In genomic region chr12:76031414-76032042, GRCh38 we compare ENCODE assay signal across 7 cellular contexts. TPM values are rescaled to one million over a fixed set of nuclear protein-coding genes. Genes with fewer than 3 reads are reported as not detected.
A peak's percentile ranks its signal among the peaks of the same experiment; 100 is the strongest.
DNase-seq lines count a peak whose midpoint lies in the region; ATAC-seq, FAIRE-seq and TF ChIP-seq lines count a peak whose summit lies in the region.

TSS of gene PHLDA1 (minus strand) at chr12:76031776.

- ATAC-seq in HG02981 (IDR thresholded peaks at IDR 0.05; ENCODE audit: unreplicated experiment), result peak; percentile 74

- H3K27me3 ChIP-seq in hepatocyte, result no peaks in the 10 kb centered on the region

- no peaks in the 10 kb centered on the region for H3K9me3 ChIP-seq in hepatocyte (ENCODE audit: low read depth)

- no peaks in the 10 kb centered on the region for H3K36me3 ChIP-seq in hepatocyte (replicated peaks; ENCODE audit: insufficient read depth, low read depth)

- H3K4me2 ChIP-seq in hepatocyte, result peak within 1 kb of the TSS; percentile 91

- DNase-seq in GM18507 (ENCODE audit: extremely low spot score, insufficient read length, low read depth) (peak; percentile 84), NCI-H2029 (lab: John Stamatoyannopoulos, UW) (peak; percentile 90), T-helper 9 cell (peak; percentile 87), astrocyte of the cerebellum (ENCODE audit: low read depth) (peak; percentile 94), hepatocyte (ENCODE audit: low spot score) (peak; percentile 97), retinal pigment epithelial cell (ENCODE audit: low read depth) (peak; percentile 88)

- TF ChIP-seq CTCF in astrocyte of the cerebellum (IDR thresholded peaks at IDR 0.05; ENCODE audit: low read depth, low read length, missing control alignments), result peak; percentile 48
- TF ChIP-seq CTCF in hepatocyte (IDR thresholded peaks at IDR 0.05; ENCODE audit: poor library complexity), result peak; percentile 63
- peak; percentile 51 for TF ChIP-seq CTCF in retinal pigment epithelial cell (conservative IDR thresholded peaks at IDR 0.05; ENCODE audit: low read depth, low read length)

- H3K9me2 ChIP-seq in hepatocyte (replicated peaks; ENCODE audit: insufficient read depth), result no peaks in the 10 kb centered on the region

- peak; percentile 90 for FAIRE-seq in GM18507 (lab: Jason Lieb, UNC)

- H2AFZ ChIP-seq in hepatocyte, result peak within 1 kb of the TSS; percentile 63

- peak within 1 kb of the TSS; percentile 98 for H3K27ac ChIP-seq in hepatocyte

- peaks cover 48% of the 10 kb centered on the region for H3K79me2 ChIP-seq in hepatocyte

- peaks cover 9% of the 10 kb centered on the region for H3K4me1 ChIP-seq in hepatocyte (ENCODE audit: insufficient read depth)

- H4K20me1 ChIP-seq in hepatocyte (ENCODE audit: insufficient read depth, poor library complexity, severe bottlenecking), result peaks cover 5% of the 10 kb centered on the region

- in situ Hi-C loops in astrocyte of the cerebellum (cut with HindIII; ENCODE audit: low sequenced_read_pairs), result loop anchor here (25.0 kb wide), 1 partner anchor 494 kb away; no protein-coding TSS in a partner anchor

- H3K4me3 ChIP-seq in astrocyte of the cerebellum (ENCODE audit: low read depth, low read length) (peak within 1 kb of the TSS; percentile 98), hepatocyte (peak within 1 kb of the TSS; percentile 74), retinal pigment epithelial cell (ENCODE audit: low read length) (peak within 1 kb of the TSS; percentile 99)

- under 1% methylated on average over 51 of the region's 67 CpGs for WGBS in hepatocyte (ENCODE audit: low lambda C conversion rate, missing lambda C conversion rate)

RNA-seq across cellular contexts. Expression of gene PHLDA1, which starts in this region (rescaled TPM):
- 47.9 and 50.8 TPM in 2 replicates for total RNA-seq in hepatocyte
- polyA plus RNA-seq in hepatocyte, result 29.9 and 37.2 TPM in 2 replicates

Comparison
In these comparisons a context has a peak if more than half of its experiments do, and no peak if none do; other contexts are left out.
1. Peak in every context shown above with its lines: DNase-seq, ATAC-seq, H3K4me3 ChIP-seq and H3K27ac ChIP-seq.